Comparison of ENCODE assay signal across 18 cellular contexts in genomic region chr11:69094915-69095290, GRCh38. TPM values are rescaled to one million over a fixed set of nuclear protein-coding genes. Genes with fewer than 3 reads are reported as not detected.
DNase-seq lines count a peak whose midpoint lies in the region; ATAC-seq, FAIRE-seq and TF ChIP-seq lines count a peak whose summit lies in the region.
"Had no signal": no experiment of that assay in that cellular context is flagged by ENCODE, and none has a peak within 500 bp of the region (broad histone marks: within the 10 kb centered on the region; RNA-seq: fewer than 3 reads in every experiment).

No MANE protein-coding gene starts in this region.

- H3K4me1 ChIP-seq in HEK293 (ENCODE audit: control insufficient read depth, insufficient read depth, low read length) (no peaks in the 10 kb centered on the region), GM12878 (ENCODE audit: control insufficient read depth, insufficient read depth, low read length) (no peaks in the 10 kb centered on the region), colonic mucosa (no peaks in the 10 kb centered on the region), spleen (peaks cover 0 to 5% (median 0%) of the 10 kb centered on the region in 6 donors)
- H3K4me1 ChIP-seq: A549 had no signal

- no peak for DNase-seq in activated naive CD8-positive, alpha-beta T cell treated with anti-CD3 and anti-CD28 coated beads, Interleukin-2, amount 50 U/mL, for 24 hours
- DNase-seq in activated naive CD8-positive, alpha-beta T cell treated with anti-CD3 and anti-CD28 coated beads for 36 hours, result no peak
- DNase-seq in GM12878 (ENCODE audit: low read depth, low spot score), result no peak
- DNase-seq in sciatic nerve (ENCODE audit: low spot score), result no peak
- DNase-seq in colonic mucosa, result no peak
- no peak for DNase-seq in NCI-H1436 (lab: John Stamatoyannopoulos, UW)
- no peak for DNase-seq in spleen
- DNase-seq: CD4-positive, alpha-beta memory T cell; DMS153; DMS79; GF-D8; GOT3; H7 had no signal

- intact Hi-C loops in GM12878 (cut with micrococcal nuclease; ENCODE audit: unreplicated experiment), result no loop called here
- intact Hi-C loops in sciatic nerve (cut with DNase I), result no loop called here
- intact Hi-C loops in colonic mucosa (cut with DNase I), result no loop called here
- intact Hi-C loops in spleen (cut with DNase I; ENCODE audit: low total_unique reads), result no loop called here

- BruUV-seq in GM12878 (replicated peaks; lab: Mats Ljungman, UMichigan), result no TSS peak

- H3K27ac ChIP-seq in HEK293 (ENCODE audit: extremely low read depth, low read depth, low read length) (no peak overlapping the region), GM12878 (ENCODE audit: control insufficient read depth, insufficient read depth) (no peak overlapping the region), colonic mucosa (no peak overlapping the region), spleen (no peak overlapping the region)
- H3K27ac ChIP-seq: 22Rv1, A549, BLaER1 had no signal

- no peak overlapping the region for H3K4me3 Mint-ChIP-seq in activated naive CD8-positive, alpha-beta T cell treated with anti-CD3 and anti-CD28 coated beads, Interleukin-2, amount 50 U/mL, for 24 hours
- no peak overlapping the region for H3K4me3 Mint-ChIP-seq in activated naive CD8-positive, alpha-beta T cell treated with anti-CD3 and anti-CD28 coated beads for 36 hours
- H3K4me3 Mint-ChIP-seq: CD14-positive monocyte; CD4-positive, alpha-beta memory T cell had no signal

- H3K9me3 ChIP-seq in HEK293 (ENCODE audit: control insufficient read depth, insufficient read depth, low read depth, low read length), result no peaks in the 10 kb centered on the region
- H3K9me3 ChIP-seq in GM12878 (replicated peaks; ENCODE audit: control insufficient read depth, insufficient read depth, low read length), result no peaks in the 10 kb centered on the region; the same call in 2 of the 3 replicates
- no peaks in the 10 kb centered on the region for H3K9me3 ChIP-seq in colonic mucosa
- peaks cover 0 to 6% (median 5%) of the 10 kb centered on the region in 8 donors for H3K9me3 ChIP-seq in spleen
- H3K9me3 ChIP-seq: BLaER1 had no signal

- H4K20me1 ChIP-seq in GM12878 (ENCODE audit: control insufficient read depth, insufficient read depth), result no peaks in the 10 kb centered on the region

- TF ChIP-seq POLR2A in GM12878 (IDR thresholded peaks at IDR 0.05; ENCODE audit: low read depth, low read length) (peak; percentile 63), spleen (IDR thresholded peaks at IDR 0.05) (no peak)

- H2AFZ ChIP-seq in GM12878 (ENCODE audit: control insufficient read depth, low read depth, low read length), result no peak overlapping the region

- no peak overlapping the region for H3K4me2 ChIP-seq in GM12878 (ENCODE audit: control insufficient read depth, insufficient read depth)
- H3K4me2 ChIP-seq: A549, BLaER1 had no signal

- peaks cover 7% of the 10 kb centered on the region for H3K36me3 Mint-ChIP-seq in activated naive CD8-positive, alpha-beta T cell treated with anti-CD3 and anti-CD28 coated beads, Interleukin-2, amount 50 U/mL, for 24 hours (ENCODE audit: low read depth)
- H3K36me3 Mint-ChIP-seq in activated naive CD8-positive, alpha-beta T cell treated with anti-CD3 and anti-CD28 coated beads for 36 hours, result peaks cover 14% of the 10 kb centered on the region

- H3K9ac ChIP-seq in GM12878 (ENCODE audit: control insufficient read depth, insufficient read depth, low read length) (no peak overlapping the region), colonic mucosa (ENCODE audit: low read depth in 2 of 2, low read length in 2 of 2) (no peak overlapping the region)
- H3K9ac ChIP-seq: BLaER1 had no signal

- FAIRE-seq in GM12878 (lab: Jason Lieb, UNC), result no peak
- FAIRE-seq: A549 had no signal

- CTCF ChIA-PET in HEK293 (lab: Yijun Ruan, JAX) (no interaction called here), GM12878 (lab: Yijun Ruan, JAX) (interaction anchor here (1.0 kb wide), 1 partner anchor 82 kb away, joined by 3 read pairs; the partner anchor contains the start of gene MRGPRF)

- no peaks in the 10 kb centered on the region for H3K4me1 Mint-ChIP-seq in activated naive CD8-positive, alpha-beta T cell treated with anti-CD3 and anti-CD28 coated beads, Interleukin-2, amount 50 U/mL, for 24 hours
- peaks cover 2% of the 10 kb centered on the region for H3K4me1 Mint-ChIP-seq in activated naive CD8-positive, alpha-beta T cell treated with anti-CD3 and anti-CD28 coated beads for 36 hours

- no peaks in the 10 kb centered on the region for H3K9me3 Mint-ChIP-seq in activated naive CD8-positive, alpha-beta T cell treated with anti-CD3 and anti-CD28 coated beads, Interleukin-2, amount 50 U/mL, for 24 hours
- no peaks in the 10 kb centered on the region for H3K9me3 Mint-ChIP-seq in activated naive CD8-positive, alpha-beta T cell treated with anti-CD3 and anti-CD28 coated beads for 36 hours
- H3K9me3 Mint-ChIP-seq: CD4-positive, alpha-beta memory T cell had no signal

- POLR2A ChIA-PET in HEK293 (lab: Yijun Ruan, JAX) (interaction anchor here (1.1 kb wide), 1 partner anchor 10 kb away, joined by 6 read pairs; no protein-coding TSS in a partner anchor), GM12878 (lab: Charles Lee) (no interaction called here)

- H3K36me3 ChIP-seq in HEK293 (ENCODE audit: control insufficient read depth in 2 of 2, insufficient read depth in 1 of 2, low read length in 2 of 2), result peaks cover 0 to 25% of the 10 kb centered on the region in 2 experiments; a peak in 2 of 3 replicates
- H3K36me3 ChIP-seq in GM12878 (ENCODE audit: control insufficient read depth in 2 of 2, insufficient read depth in 2 of 2, low read length in 1 of 2), result peaks cover 0 to 5% of the 10 kb centered on the region in 2 experiments; a peak in 3 of 4 replicates
- H3K36me3 ChIP-seq in colonic mucosa, result no peaks in the 10 kb centered on the region
- H3K36me3 ChIP-seq in spleen, result peaks cover 0 to 36% (median 2%) of the 10 kb centered on the region in 6 donors

- TF ChIP-seq RAD21 in GM12878 (IDR thresholded peaks at IDR 0.05; ENCODE audit: insufficient read depth, low read depth, low read length), result no peak

- no peaks in the 10 kb centered on the region for H3K27me3 Mint-ChIP-seq in activated naive CD8-positive, alpha-beta T cell treated with anti-CD3 and anti-CD28 coated beads, Interleukin-2, amount 50 U/mL, for 24 hours
- no peaks in the 10 kb centered on the region for H3K27me3 Mint-ChIP-seq in activated naive CD8-positive, alpha-beta T cell treated with anti-CD3 and anti-CD28 coated beads for 36 hours

- RAD21 ChIA-PET in GM12878 (lab: Charles Lee; ENCODE audit: unreplicated experiment), result no interaction called here

- H3K27me3 ChIP-seq in GM12878 (replicated peaks in 1 of 2; ENCODE audit: control insufficient read depth in 2 of 2, insufficient read depth in 2 of 2, low read length in 1 of 2), result no peaks in the 10 kb centered on the region
- no peaks in the 10 kb centered on the region for H3K27me3 ChIP-seq in colonic mucosa
- H3K27me3 ChIP-seq in spleen (replicated peaks in 1 of 7), result peaks cover 0 to 9% (median 0%) of the 10 kb centered on the region in 7 donors
- H3K27me3 ChIP-seq: BLaER1 had no signal

- SMC1A ChIA-PET in GM12878 (lab: Charles Lee; ENCODE audit: uncharacterized antibody, unreplicated experiment), result no interaction called here

- H3K79me2 ChIP-seq in GM12878 (ENCODE audit: control insufficient read depth, insufficient read depth, low read length), result no peaks in the 10 kb centered on the region

- H3K27ac Mint-ChIP-seq in activated naive CD8-positive, alpha-beta T cell treated with anti-CD3 and anti-CD28 coated beads, Interleukin-2, amount 50 U/mL, for 24 hours, result no peak overlapping the region
- no peak overlapping the region for H3K27ac Mint-ChIP-seq in activated naive CD8-positive, alpha-beta T cell treated with anti-CD3 and anti-CD28 coated beads for 36 hours

- H3K4me3 ChIP-seq in HEK293 (ENCODE audit: low read depth, low read length), result no peak overlapping the region
- no peak overlapping the region for H3K4me3 ChIP-seq in GM12878
- H3K4me3 ChIP-seq in colonic mucosa, result no peak overlapping the region
- H3K4me3 ChIP-seq in spleen, result no peak overlapping the region
- H3K4me3 ChIP-seq: A549, BLaER1 had no signal

- TF ChIP-seq CTCF in HEK293 (tag by site-specific recombination; IDR thresholded peaks at IDR 0.05) (no peak), GM12878 (IDR thresholded peaks at IDR 0.05 in 2 of 3, conservative IDR thresholded peaks at IDR 0.05 in 1 of 3; ENCODE audit: control insufficient read depth in 2 of 3, extremely low read depth in 1 of 3, insufficient read depth in 1 of 3, low read depth in 3 of 3, low read length in 3 of 3) (no peak), colonic mucosa (IDR thresholded peaks at IDR 0.05) (no peak), spleen (IDR thresholded peaks at IDR 0.05 in 8 of 11, conservative IDR thresholded peaks at IDR 0.05 in 3 of 11) (no peak)

- peak; percentile 9 for ATAC-seq in activated naive CD8-positive, alpha-beta T cell treated with anti-CD3 and anti-CD28 coated beads, Interleukin-2, amount 50 U/mL, for 24 hours
- ATAC-seq in GM12878 (no peak; the same call in 2 of the 3 replicates), sciatic nerve (peak; percentile 3)

- TF ChIP-seq EP300 in GM12878 (IDR thresholded peaks at IDR 0.05; ENCODE audit: borderline replicate concordance in 1 of 2, control insufficient read depth in 1 of 2, low read depth in 2 of 2, low read length in 2 of 2), result no peak

- in situ Hi-C loops in GM12878 (cut with MboI), result loop anchor here (5.0 kb wide), 1 partner anchor 792 kb away; no protein-coding TSS in a partner anchor

- 34% methylated on average over 10 of the region's 10 CpGs for WGBS in GM12878 (ENCODE audit: insufficient coverage, insufficient replicate concordance, low lambda C conversion rate, missing lambda C conversion rate)
- 73 to 91% (median 82%) methylated on average over 9 to 10 of the region's 10 CpGs for WGBS in spleen, 5 donors

RNA-seq across cellular contexts. Expression of gene TPCN2, which starts 46.2 kb away (rescaled TPM):
- total RNA-seq in activated naive CD8-positive, alpha-beta T cell treated with anti-CD3 and anti-CD28 coated beads for 36 hours, result 10 to 100 TPM; 10.9 to 11.3 TPM
- 108 and 127 TPM in 2 replicates for total RNA-seq in GM12878 (2013; cell fraction: nucleolus; rRNA removed)
- 8.2 and 10.4 TPM in 2 replicates for total RNA-seq in GM12878 (2014; rRNA removed)
- total RNA-seq in GM12878 (2014; rRNA removed; fragmentation: Illumina TruSeq; extraction: Trizol), result 5.7 and 6.5 TPM in 2 replicates
- 16.3 and 18.4 TPM in 2 replicates for total RNA-seq in GM12878 (2021)
- polyA plus RNA-seq in GM12878 (2011; ENCODE audit: low read depth), result 6.3 TPM
- 11.9 and 18.3 TPM in 2 replicates for polyA plus RNA-seq in GM12878 (2011; rRNA removed)
- polyA plus RNA-seq in GM12878 (2011; cell fraction: cytosol; rRNA removed), result 15.3 and 17.0 TPM in 2 replicates
- 127 and 138 TPM in 2 replicates for polyA plus RNA-seq in GM12878 (2011; cell fraction: nucleus; rRNA removed)
- polyA plus RNA-seq in GM12878 (2012), result 10.9 and 14.3 TPM in 2 replicates
- polyA plus RNA-seq in GM12878 (2014; fragmentation: Illumina TruSeq; extraction: Trizol), result 6.2 and 8.3 TPM in 2 replicates
- polyA plus RNA-seq in GM12878 (2014; fragmentation: Nextera tagmentation; extraction: Ambion mirVana), result 1 to 10 TPM; 1.7 to 2.4 TPM
- polyA plus RNA-seq in GM12878 (2014; rRNA removed), result 13.5 and 16.2 TPM in 2 replicates
- 1 to 10 TPM; 7.9 to 8.5 TPM for polyA plus RNA-seq in GM12878 (2016; fragmentation: Nextera tagmentation; extraction: Ambion mirVana)
- polyA minus RNA-seq in GM12878 (2011; rRNA and poly(A)+ RNA removed), result 13.0 and 19.8 TPM in 2 replicates
- 4.8 and 6.2 TPM in 2 replicates for polyA minus RNA-seq in GM12878 (2011; cell fraction: cytosol; rRNA and poly(A)+ RNA removed)
- 30.7 and 43.1 TPM in 2 replicates for polyA minus RNA-seq in GM12878 (2011; cell fraction: nucleus; rRNA and poly(A)+ RNA removed)
- total RNA-seq in sciatic nerve, result 36.2 TPM
- 10 to 100 TPM; 14.5 to 21.1 TPM for total RNA-seq in colonic mucosa
- total RNA-seq in spleen, result 10 to 100 TPM; 12.4 to 30.4 (median 27.0) TPM
- polyA plus RNA-seq in spleen, result 10 to 100 TPM in 1 of 3 donors, 1 to 10 TPM in 2; 3.6 to 12.2 (median 8.5) TPM
